17 cellular contexts compared by ENCODE assay signal in genomic region chr17:41131979-41132378, GRCh38. TPM values are rescaled to one million over a fixed set of nuclear protein-coding genes. Genes with fewer than 3 reads are reported as not detected.
DNase-seq lines count a peak whose midpoint lies in the region; ATAC-seq and TF ChIP-seq lines count a peak whose summit lies in the region.
"Had no signal": no experiment of that assay in that cellular context is flagged by ENCODE, and none has a peak within 500 bp of the region (broad histone marks: within the 10 kb centered on the region; RNA-seq: fewer than 3 reads in every experiment).

No MANE protein-coding gene starts in this region.

- H3K9me3 ChIP-seq in SK-N-SH = no peaks in the 10 kb centered on the region
- H3K9me3 ChIP-seq: SJSA1 had no signal

- H3K27ac ChIP-seq in SK-N-SH (ENCODE audit: low read depth in 2 of 2, low read length in 1 of 2) = peak overlapping the region in 1 of 2 experiments; percentile 6; a peak in 1 of 4 replicates
- H3K27ac ChIP-seq: coronary artery, left ventricle myocardium inferior had no signal

- no peaks in the 10 kb centered on the region for H4K20me1 ChIP-seq in SK-N-SH (ENCODE audit: insufficient read depth)

- POLR2A ChIA-PET in SK-N-SH (lab: Yijun Ruan, JAX) = no interaction called here

- H3K9me3 Mint-ChIP-seq in stimulated activated naive B cell treated with anti-CD40 and anti-IgM and Interleukin-4, amounts not matched to agents 10 μg/mL and 1 μg/mL and 100 μg/mL, for 72 hours = peaks cover 2 to 5% of the 10 kb centered on the region in 2 donors

- peak overlapping the region; percentile 33; the same call in 1 of the 2 replicates for H2AFZ ChIP-seq in SK-N-SH (ENCODE audit: low read depth)

- CTCF ChIA-PET in SK-N-SH (lab: Yijun Ruan, JAX) = no interaction called here

- peaks cover 20 to 32% of the 10 kb centered on the region in 2 donors for H3K4me1 Mint-ChIP-seq in stimulated activated naive B cell treated with anti-CD40 and anti-IgM and Interleukin-4, amounts not matched to agents 10 μg/mL and 1 μg/mL and 100 μg/mL, for 72 hours

- H3K4me3 ChIP-seq in SK-N-SH (ENCODE audit: low read depth in 2 of 2, low read length in 1 of 2) (no peak overlapping the region), epithelial cell of esophagus (ENCODE audit: low read length) (no peak overlapping the region)
- H3K4me3 ChIP-seq: coronary artery, left ventricle myocardium inferior, SJSA1 had no signal

- peak overlapping the region in 1 of 2 donors; percentile 7 for H3K4me3 Mint-ChIP-seq in stimulated activated naive B cell treated with anti-CD40 and anti-IgM and Interleukin-4, amounts not matched to agents 10 μg/mL and 1 μg/mL and 100 μg/mL, for 72 hours
- H3K4me3 Mint-ChIP-seq: CD8-positive, alpha-beta memory T cell had no signal

- TF ChIP-seq EP300 in SK-N-SH (IDR thresholded peaks at IDR 0.05; ENCODE audit: borderline replicate concordance in 1 of 2, low read depth in 1 of 2, low read length in 1 of 2) = no peak

- no peak overlapping the region for H3K4me2 ChIP-seq in SK-N-SH

- peak overlapping the region; percentile 48 for H3K27ac Mint-ChIP-seq in stimulated activated naive B cell treated with anti-CD40 and anti-IgM and Interleukin-4, amounts not matched to agents 10 μg/mL and 1 μg/mL and 100 μg/mL, for 72 hours

- no peaks in the 10 kb centered on the region for H3K27me3 ChIP-seq in SK-N-SH (ENCODE audit: insufficient read depth)
- H3K27me3 ChIP-seq: SJSA1 had no signal

- H3F3A ChIP-seq in SK-N-SH (replicated peaks; ENCODE audit: insufficient read depth) = no peaks in the 10 kb centered on the region

- no peak for TF ChIP-seq RAD21 in SK-N-SH (IDR thresholded peaks at IDR 0.05; ENCODE audit: low read length)

- H3K9me2 ChIP-seq in SK-N-SH = no peaks in the 10 kb centered on the region

- no peaks in the 10 kb centered on the region for H3K79me2 ChIP-seq in SK-N-SH (ENCODE audit: insufficient read depth)

- H3K36me3 ChIP-seq in SK-N-SH (replicated peaks in 1 of 2; ENCODE audit: control insufficient read depth in 1 of 2, insufficient read depth in 2 of 2, low read length in 1 of 2) = no peaks in the 10 kb centered on the region
- H3K36me3 ChIP-seq: left ventricle myocardium inferior, SJSA1 had no signal

- ATAC-seq in SK-N-SH treated with all-trans-retinoic acid at 6 μM for 48 hours (no peak), GM21360 (IDR thresholded peaks at IDR 0.05; ENCODE audit: unreplicated experiment) (no peak)
- ATAC-seq in stimulated activated naive B cell treated with anti-CD40 and anti-IgM and Interleukin-4, amounts not matched to agents 10 μg/mL and 1 μg/mL and 100 μg/mL, for 72 hours (replicated peaks) = peak; percentile 99 to 100

- 14% methylated on average over 3 of the region's 3 CpGs for WGBS in SK-N-SH (ENCODE audit: low lambda C conversion rate)

- no peak overlapping the region for H3K9ac ChIP-seq in SK-N-SH

- DNase-seq in SK-N-SH (no peak), M059J (ENCODE audit: low read depth) (peak; percentile 65), epithelial cell of esophagus (ENCODE audit: low read depth) (peak; percentile 83), HuH-7 (ENCODE audit: low spot score) (no peak), NCI-H446 treated with DMSO at 0.1 percent for 48 hours (lab: John Stamatoyannopoulos, UW) (no peak)
- no peak for DNase-seq in stimulated activated naive B cell treated with anti-CD40 and anti-IgM and Interleukin-4, amounts not matched to agents 10 μg/mL and 1 μg/mL and 100 μg/mL, for 72 hours
- DNase-seq: CD8-positive, alpha-beta memory T cell; GDM1; left ventricle myocardium inferior; NCI-H1092 treated with DMSO at 0.1 percent for 48 hours; stimulated activated CD4-positive, alpha-beta T cell treated with anti-CD3 and anti-CD28 coated beads, Interleukin-12 subunit alpha, Interleukin-12 subunit beta, amount 100 ng/mL, for 4 hours had no signal

- no peaks in the 10 kb centered on the region for H3K27me3 Mint-ChIP-seq in stimulated activated naive B cell treated with anti-CD40 and anti-IgM and Interleukin-4, amounts not matched to agents 10 μg/mL and 1 μg/mL and 100 μg/mL, for 72 hours

- H3K4me1 ChIP-seq in SK-N-SH (ENCODE audit: control insufficient read depth in 1 of 2, insufficient read depth in 2 of 2, low read depth in 1 of 2, low read length in 1 of 2) = peaks cover 0 to 12% of the 10 kb centered on the region in 2 experiments; a peak in 1 of 4 replicates
- H3K4me1 ChIP-seq: left ventricle myocardium inferior had no signal

- H3K36me3 Mint-ChIP-seq in stimulated activated naive B cell treated with anti-CD40 and anti-IgM and Interleukin-4, amounts not matched to agents 10 μg/mL and 1 μg/mL and 100 μg/mL, for 72 hours = peaks cover 0 to 1% of the 10 kb centered on the region in 2 donors
- H3K36me3 Mint-ChIP-seq: CD8-positive, alpha-beta memory T cell had no signal

- TF ChIP-seq CTCF in SK-N-SH (IDR thresholded peaks at IDR 0.05) (no peak), epithelial cell of esophagus (IDR thresholded peaks at IDR 0.05; ENCODE audit: insufficient read depth, low read depth, low read length, missing control alignments) (no peak)

TF ChIP-seq in SK-N-SH, 30 proteins besides CTCF, POLR2A, EP300 and RAD21:
- TF ChIP-seq GATA2 (CRISPR knock-in tag; IDR thresholded peaks at IDR 0.05) (no peak), RXRA (IDR thresholded peaks at IDR 0.05; ENCODE audit: borderline replicate concordance, low read depth) (no peak), FOSL2 (IDR thresholded peaks at IDR 0.05; ENCODE audit: borderline replicate concordance, low read depth) (peak; percentile 44; the same call in 1 of the 2 replicates), JUND (IDR thresholded peaks at IDR 0.05) (0 out of 2 replicates have a peak, but pooled peaks have one; percentile 33), ELF1 (IDR thresholded peaks at IDR 0.05) (0 out of 2 replicates have a peak, but pooled peaks have one; percentile 13)

TF ChIP-seq in SK-N-SH treated with all-trans-retinoic acid at 6 μM for 48 hours, 23 proteins besides CTCF, POLR2A, EP300 and RAD21:
- TF ChIP-seq SNAI2 (CRISPR knock-in tag; IDR thresholded peaks at IDR 0.05) (no peak), OSR1 (CRISPR knock-in tag; IDR thresholded peaks at IDR 0.05) (no peak), TSHZ2 (CRISPR knock-in tag; IDR thresholded peaks at IDR 0.05) (no peak), TOX (CRISPR knock-in tag; IDR thresholded peaks at IDR 0.05; ENCODE audit: borderline replicate concordance) (no peak), ZFP3 (CRISPR knock-in tag; IDR thresholded peaks at IDR 0.05) (no peak)

RNA-seq across cellular contexts. Expression of gene KRTAP4-12, which starts 8.0 kb away (rescaled TPM):
- not detected in 2 replicates for polyA plus RNA-seq in SK-N-SH (2012; rRNA removed)
- polyA plus RNA-seq in SK-N-SH (2012; cell fraction: cytosol; rRNA removed) = not detected in 2 replicates
- not detected in 2 replicates for polyA plus RNA-seq in SK-N-SH (2012; cell fraction: nucleus; rRNA removed)
- not detected in 2 replicates for total RNA-seq in M059J (2014; rRNA removed; shearing (Covaris generic))
- total RNA-seq: CD8-positive, alpha-beta memory T cell; left ventricle myocardium inferior; posterior vena cava; SJSA1 had no signal
- polyA plus RNA-seq: CD8-positive, alpha-beta memory T cell; esophagus had no signal

RNA-seq across cellular contexts. Expression of gene KRTAP4-6, which starts 8.4 kb away (rescaled TPM):
- not detected in 2 replicates for polyA plus RNA-seq in SK-N-SH (2012; rRNA removed)
- polyA plus RNA-seq in SK-N-SH (2012; cell fraction: cytosol; rRNA removed) = not detected in 2 replicates
- polyA plus RNA-seq in SK-N-SH (2012; cell fraction: nucleus; rRNA removed) = not detected in 2 replicates
- not detected in 2 replicates for total RNA-seq in M059J (2014; rRNA removed; shearing (Covaris generic))
- total RNA-seq: CD8-positive, alpha-beta memory T cell; left ventricle myocardium inferior; posterior vena cava; SJSA1 had no signal
- polyA plus RNA-seq: esophagus had no signal

RNA-seq across cellular contexts. Expression of gene KRTAP4-11, which starts 13.8 kb away (rescaled TPM):
- polyA plus RNA-seq in SK-N-SH (2012; rRNA removed) = not detected in 2 replicates
- polyA plus RNA-seq in SK-N-SH (2012; cell fraction: cytosol; rRNA removed) = not detected in 2 replicates
- polyA plus RNA-seq in SK-N-SH (2012; cell fraction: nucleus; rRNA removed) = not detected in 2 replicates
- total RNA-seq in M059J (2014; rRNA removed; shearing (Covaris generic)) = not detected in 2 replicates
- total RNA-seq: CD8-positive, alpha-beta memory T cell; left ventricle myocardium inferior; posterior vena cava; SJSA1 had no signal
- polyA plus RNA-seq: CD8-positive, alpha-beta memory T cell; esophagus had no signal

RNA-seq across cellular contexts. Expression of gene KRTAP4-5, which starts 17.6 kb away (rescaled TPM):
- not detected in 2 replicates for polyA plus RNA-seq in SK-N-SH (2012; rRNA removed)
- not detected in 2 replicates for polyA plus RNA-seq in SK-N-SH (2012; cell fraction: cytosol; rRNA removed)
- polyA plus RNA-seq in SK-N-SH (2012; cell fraction: nucleus; rRNA removed) = not detected in 2 replicates
- not detected in 2 replicates for total RNA-seq in M059J (2014; rRNA removed; shearing (Covaris generic))
- total RNA-seq: CD8-positive, alpha-beta memory T cell; left ventricle myocardium inferior; posterior vena cava; SJSA1 had no signal
- polyA plus RNA-seq: CD8-positive, alpha-beta memory T cell; esophagus had no signal

RNA-seq across cellular contexts. Expression of gene KRTAP4-9, which starts 26.8 kb away (rescaled TPM):
- polyA plus RNA-seq in SK-N-SH (2012; rRNA removed) = not detected in 2 replicates
- not detected in 2 replicates for polyA plus RNA-seq in SK-N-SH (2012; cell fraction: cytosol; rRNA removed)
- polyA plus RNA-seq in SK-N-SH (2012; cell fraction: nucleus; rRNA removed) = not detected in 2 replicates
- not detected in 2 replicates for total RNA-seq in M059J (2014; rRNA removed; shearing (Covaris generic))
- total RNA-seq: CD8-positive, alpha-beta memory T cell; left ventricle myocardium inferior; posterior vena cava; SJSA1 had no signal
- polyA plus RNA-seq: CD8-positive, alpha-beta memory T cell; esophagus had no signal

Comparison
In these comparisons a context has a peak if more than half of its experiments do, and no peak if none do; other contexts are left out.
1. DNase-seq: peak in M059J (single experiment) and epithelial cell of esophagus (single experiment); none in SK-N-SH (single experiment), stimulated activated naive B cell treated with anti-CD40 and anti-IgM and Interleukin-4, amounts not matched to agents 10 μg/mL and 1 μg/mL and 100 μg/mL, for 72 hours (single experiment), HuH-7 (single experiment) and NCI-H446 treated with DMSO at 0.1 percent for 48 hours (single experiment).
2. ATAC-seq: peak in stimulated activated naive B cell treated with anti-CD40 and anti-IgM and Interleukin-4, amounts not matched to agents 10 μg/mL and 1 μg/mL and 100 μg/mL, for 72 hours (2 of 2); none in SK-N-SH treated with all-trans-retinoic acid at 6 μM for 48 hours (single experiment) and GM21360 (single experiment).